14 cellular contexts compared by ENCODE assay signal in genomic region chr9:99451121-99451606, GRCh38.
DNase-seq lines count a peak whose midpoint lies in the region; ATAC-seq and TF ChIP-seq lines count a peak whose summit lies in the region.
"Had no signal": no experiment of that assay in that cellular context is flagged by ENCODE, and none has a peak within 500 bp of the region (broad histone marks: within the 10 kb centered on the region; RNA-seq: fewer than 3 reads in every experiment).

No MANE protein-coding gene starts in this region.

- TF ChIP-seq POLR2A in esophagus muscularis mucosa (IDR thresholded peaks at IDR 0.05; ENCODE audit: low read depth) (no peak), sigmoid colon (IDR thresholded peaks at IDR 0.05) (no peak)

- intact Hi-C loops in esophagus muscularis mucosa (cut with DNase I): no loop called here
- intact Hi-C loops in left lung (cut with DNase I): no loop called here
- intact Hi-C loops in sigmoid colon (cut with DNase I): no loop called here

- ATAC-seq in left lung (peak; percentile 95), HG02852 (IDR thresholded peaks at IDR 0.05; ENCODE audit: unreplicated experiment) (no peak)
- ATAC-seq: natural killer cell, PC-3 had no signal

- 50% methylated on average over 3 of the region's 4 CpGs for WGBS in esophagus muscularis mucosa
- WGBS in sigmoid colon, 2 donors: 68 to 70% methylated on average over 4 of the region's 4 CpGs

- DNase-seq in NCI-H1092 treated with DMSO at 0.1 percent for 48 hours (lab: John Stamatoyannopoulos, UW): peak; percentile 47
- peak; percentile 83 for DNase-seq in esophagus muscularis mucosa (ENCODE audit: extremely low spot score)
- peak in 1 of 2 donors; percentile 44 for DNase-seq in left lung
- DNase-seq in sigmoid colon: peak; percentile 69
- no peak for DNase-seq in mesenteric fat pad (ENCODE audit: low spot score)
- no peak for DNase-seq in dermis blood vessel endothelial cell
- DNase-seq: activated CD4-positive, alpha-beta T cell treated with anti-CD3 and anti-CD28 coated beads, Interleukin-2, amount 10 ng/mL, durations not matched to agents 24 days and 14 days; activated naive CD4-positive, alpha-beta T cell; H9; natural killer cell; NCI-H187; NCI-H526; PC-3 had no signal

- H3K27ac ChIP-seq in esophagus muscularis mucosa (replicated peaks in 1 of 4) (peak overlapping the region in 1 of 4 donors; percentile 24), left lung (no peak overlapping the region), sigmoid colon (peak overlapping the region in 2 of 4 donors; percentile 65)

- H3K27me3 ChIP-seq in esophagus muscularis mucosa: no peaks in the 10 kb centered on the region
- no peaks in the 10 kb centered on the region for H3K27me3 ChIP-seq in left lung
- no peaks in the 10 kb centered on the region for H3K27me3 ChIP-seq in sigmoid colon

- H3K9me3 ChIP-seq in esophagus muscularis mucosa (no peaks in the 10 kb centered on the region), left lung (no peaks in the 10 kb centered on the region), sigmoid colon (no peaks in the 10 kb centered on the region)

- TF ChIP-seq EP300 in esophagus muscularis mucosa (IDR thresholded peaks at IDR 0.05) (no peak), sigmoid colon (IDR thresholded peaks at IDR 0.05) (no peak)

- TF ChIP-seq CTCF in esophagus muscularis mucosa (IDR thresholded peaks at IDR 0.05) (no peak), left lung (IDR thresholded peaks at IDR 0.05) (no peak), sigmoid colon (IDR thresholded peaks at IDR 0.05) (no peak)

- H3K4me1 ChIP-seq in esophagus muscularis mucosa (peaks cover 0 to 7% (median 3%) of the 10 kb centered on the region in 4 donors), left lung (peaks cover 0 to 3% of the 10 kb centered on the region in 2 donors), sigmoid colon (peaks cover 0 to 19% (median under 1%) of the 10 kb centered on the region in 4 donors)

- no peak overlapping the region for H3K4me3 ChIP-seq in esophagus muscularis mucosa
- H3K4me3 ChIP-seq in left lung: no peak overlapping the region
- no peak overlapping the region for H3K4me3 ChIP-seq in sigmoid colon

- H3K36me3 ChIP-seq in esophagus muscularis mucosa (no peaks in the 10 kb centered on the region), left lung (no peaks in the 10 kb centered on the region), sigmoid colon (no peaks in the 10 kb centered on the region)

Comparison
In these comparisons a context has a peak if more than half of its experiments do, and no peak if none do; other contexts are left out.
1. DNase-seq: peak in NCI-H1092 treated with DMSO at 0.1 percent for 48 hours (single experiment), esophagus muscularis mucosa (single experiment) and sigmoid colon (single experiment); none in mesenteric fat pad (single experiment) and dermis blood vessel endothelial cell (single experiment).